In genomic region chr7:99953649-99954048, GRCh38 we compare ENCODE assay signal across 12 cellular contexts. TPM values are rescaled to one million over a fixed set of nuclear protein-coding genes. Genes with fewer than 3 reads are reported as not detected.
DNase-seq lines count a peak whose midpoint lies in the region; ATAC-seq and TF ChIP-seq lines count a peak whose summit lies in the region.
"Had no signal": no experiment of that assay in that cellular context is flagged by ENCODE, and none has a peak within 500 bp of the region (broad histone marks: within the 10 kb centered on the region; RNA-seq: fewer than 3 reads in every experiment).

No MANE protein-coding gene starts in this region.

- ATAC-seq in Right ventricle myocardium superior (ENCODE audit: poor library complexity) = peak; percentile 25

- 82% methylated on average over 3 of the region's 3 CpGs for WGBS in smooth muscle cell (ENCODE audit: low lambda C conversion rate)

- H3K4me2 ChIP-seq in smooth muscle cell = no peak overlapping the region
- H3K4me2 ChIP-seq: BLaER1 had no signal

- H3K4me1 ChIP-seq in smooth muscle cell (ENCODE audit: low read depth) = no peaks in the 10 kb centered on the region
- H3K4me1 ChIP-seq: BLaER1, spleen had no signal

- H3K9ac ChIP-seq in smooth muscle cell (ENCODE audit: low read depth) = no peak overlapping the region
- H3K9ac ChIP-seq: BLaER1 had no signal

- no peaks in the 10 kb centered on the region for H3F3A ChIP-seq in smooth muscle cell (ENCODE audit: low read depth)

- intact Hi-C loops in Right ventricle myocardium superior (cut with DNase I) (no loop called here), cardiac septum (cut with DNase I) (no loop called here)

- TF ChIP-seq CTCF in fibroblast of mammary gland (conservative IDR thresholded peaks at IDR 0.05; ENCODE audit: control insufficient read depth, insufficient read depth, low read depth, low read length) (no peak), smooth muscle cell (IDR thresholded peaks at IDR 0.05; ENCODE audit: borderline replicate concordance, insufficient read depth, poor library complexity, severe bottlenecking) (no peak)

- no peak overlapping the region for H3K4me3 ChIP-seq in fibroblast of mammary gland (ENCODE audit: control insufficient read depth, low read depth, low read length)
- H3K4me3 ChIP-seq in smooth muscle cell = no peak overlapping the region
- H3K4me3 ChIP-seq: BLaER1, heart right ventricle, spleen had no signal

- no peak overlapping the region for H3K27ac ChIP-seq in smooth muscle cell (ENCODE audit: low read depth)
- H3K27ac ChIP-seq: BLaER1, heart right ventricle, spleen had no signal

- H3K27me3 ChIP-seq in smooth muscle cell (ENCODE audit: low read depth) = peaks cover 5% of the 10 kb centered on the region
- H3K27me3 ChIP-seq: BLaER1 had no signal

- DNase-seq in Right ventricle myocardium superior (peak; percentile 52), cardiac septum (ENCODE audit: low spot score) (no peak), OCI-M1 (lab: John Stamatoyannopoulos, UW) (peak; percentile 86), fibroblast of mammary gland (ENCODE audit: low read depth) (peak; percentile 62), stromal cell of bone marrow (ENCODE audit: low read depth) (peak; percentile 27), smooth muscle cell (lab: John Stamatoyannopoulos, UW; ENCODE audit: unreplicated experiment) (no peak), D341Med (ENCODE audit: low spot score) (no peak)
- DNase-seq in activated CD8-positive, alpha-beta memory T cell treated with anti-CD3 and anti-CD28 coated beads, Interleukin-2, amount 50 U/mL, for 48 hours = no peak
- DNase-seq: heart right ventricle, NCI-H2171 treated with DMSO at 0.1 percent for 48 hours, spleen had no signal

- no peak overlapping the region for H2AFZ ChIP-seq in smooth muscle cell (ENCODE audit: low read depth)

- no peaks in the 10 kb centered on the region for H3K36me3 ChIP-seq in smooth muscle cell (ENCODE audit: low read depth)
- H3K36me3 ChIP-seq: BLaER1, heart right ventricle, spleen had no signal

- no peaks in the 10 kb centered on the region for H4K20me1 ChIP-seq in smooth muscle cell (ENCODE audit: low read depth)
- H4K20me1 ChIP-seq: BLaER1 had no signal

- no peaks in the 10 kb centered on the region for H3K9me3 ChIP-seq in smooth muscle cell (replicated peaks; ENCODE audit: low read depth)

- H3K79me2 ChIP-seq in smooth muscle cell (ENCODE audit: low read depth) = no peaks in the 10 kb centered on the region

RNA-seq across cellular contexts. Expression of gene AZGP1, which starts 22.2 kb away (rescaled TPM):
- 113 TPM for total RNA-seq in Right ventricle myocardium superior
- 114 TPM for total RNA-seq in cardiac septum
- total RNA-seq in smooth muscle cell = 0.94 and 4.5 TPM in 2 replicates
- not detected in 2 replicates for polyA plus RNA-seq in smooth muscle cell

RNA-seq across cellular contexts. Expression of gene GJC3, which starts 24.2 kb away (rescaled TPM):
- total RNA-seq in Right ventricle myocardium superior = 0.19 TPM
- total RNA-seq in cardiac septum = not detected
- not detected in 2 replicates for total RNA-seq in smooth muscle cell
- polyA plus RNA-seq in smooth muscle cell = not detected in 2 replicates

RNA-seq across cellular contexts. Expression of gene TRIM4, which starts 34.3 kb away (rescaled TPM):
- total RNA-seq in Right ventricle myocardium superior (6.9 TPM), cardiac septum (7.8 TPM), smooth muscle cell (not detected in 2 replicates)
- not detected in 2 replicates for polyA plus RNA-seq in smooth muscle cell

Comparison
In these comparisons a context has a peak if more than half of its experiments do, and no peak if none do; other contexts are left out.
1. DNase-seq: peak in Right ventricle myocardium superior (single experiment), OCI-M1 (single experiment), fibroblast of mammary gland (single experiment) and stromal cell of bone marrow (single experiment); none in cardiac septum (single experiment), activated CD8-positive, alpha-beta memory T cell treated with anti-CD3 and anti-CD28 coated beads, Interleukin-2, amount 50 U/mL, for 48 hours (single experiment), smooth muscle cell (single experiment) and D341Med (single experiment).
2. RNA of gene AZGP1, which starts 22.2 kb away (total RNA-seq): 114 TPM in cardiac septum (single experiment) and 113 TPM in Right ventricle myocardium superior (single experiment); 0.94 to 4.5 TPM in smooth muscle cell; every median in the first group is over 10 times any median in the second.